In genomic region chr6:5958948-5959347, GRCh38 we compare ENCODE assay signal across 1 cellular context.
TF ChIP-seq lines count a peak whose summit lies in the region.

No MANE protein-coding gene starts in this region.

TF ChIP-seq in GM23338, 12 proteins besides CTCF, POLR2A, EP300 and RAD21 (continued from another document):
- TF ChIP-seq REST (IDR thresholded peaks at IDR 0.05; ENCODE audit: unreplicated experiment): no peak
- TF ChIP-seq EZH2phosphoT487 (IDR thresholded peaks at IDR 0.05; ENCODE audit: unreplicated experiment): no peak
- no peak for TF ChIP-seq POLR2AphosphoS5 (IDR thresholded peaks at IDR 0.05; ENCODE audit: low read depth)
- no peak for TF ChIP-seq JUNB (IDR thresholded peaks at IDR 0.05; ENCODE audit: unreplicated experiment)
- TF ChIP-seq STAT1 (IDR thresholded peaks at IDR 0.05; ENCODE audit: unreplicated experiment): no peak
- no peak for TF ChIP-seq EZH2 (IDR thresholded peaks at IDR 0.05; ENCODE audit: low read depth, unreplicated experiment)
- no peak for TF ChIP-seq ZNF462 (CRISPR knock-in tag; IDR thresholded peaks at IDR 0.05)
TF ChIP-seq in GM23338: peak in this region for 0.
